In the genomic region with DNA sequence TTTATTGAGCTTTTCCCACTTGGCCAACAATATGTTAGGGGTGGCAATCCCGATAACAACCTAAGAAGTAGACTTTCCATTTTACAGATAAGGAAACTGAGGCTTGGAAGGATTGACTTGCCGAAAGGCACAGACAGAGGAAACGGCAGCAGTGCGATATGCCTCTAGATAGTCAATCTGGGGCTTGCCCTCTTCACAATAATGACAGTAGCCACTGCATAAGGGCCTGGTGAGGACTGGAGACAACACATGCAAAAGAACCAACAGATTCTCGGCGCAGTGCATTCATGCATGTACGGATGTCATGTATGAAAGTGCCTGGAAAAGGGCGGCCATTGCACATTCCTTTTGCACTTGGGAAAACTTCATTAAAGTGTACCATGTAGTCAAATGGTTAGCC, we compare ENCODE assay signal across 17 cellular contexts.
DNase-seq lines count a peak whose midpoint lies in the region; ATAC-seq and TF ChIP-seq lines count a peak whose summit lies in the region.
"Had no signal": no experiment of that assay in that cellular context is flagged by ENCODE, and none has a peak within 500 bp of the region (broad histone marks: within the 10 kb centered on the region; RNA-seq: fewer than 3 reads in every experiment).

No MANE protein-coding gene starts in this region.

- TF ChIP-seq CTCF in CD4-positive, alpha-beta T cell (IDR thresholded peaks at IDR 0.05), result no peak
- TF ChIP-seq CTCF in lower lobe of right lung (IDR thresholded peaks at IDR 0.05) (no peak), tibial artery (IDR thresholded peaks at IDR 0.05) (no peak), colonic mucosa (IDR thresholded peaks at IDR 0.05) (no peak), GM10266 (IDR thresholded peaks at IDR 0.05; ENCODE audit: control insufficient read depth, insufficient read depth, low read depth, missing control alignments) (no peak)

- CTCF ChIA-PET in CD4-positive, alpha-beta T cell (lab: Charles Lee), result no interaction called here
- CTCF ChIA-PET in CD4-positive, alpha-beta memory T cell (lab: Charles Lee; ENCODE audit: partially characterized antibody), result interaction anchor here (0.5 to 5.8 kb wide), 2 partner anchors 108 to 952 kb away, joined by 3 to 40 read pairs; a partner anchor contains a TSS

- H3K4me3 Mint-ChIP-seq in CD4-positive, alpha-beta T cell, result peak overlapping the region; percentile 72
- H3K4me3 Mint-ChIP-seq in CD4-positive, alpha-beta memory T cell, result peak overlapping the region; percentile 80 to 96 (median 88)
- H3K4me3 Mint-ChIP-seq in activated T-helper 2 cell treated with anti-CD3 and anti-CD28 coated beads, Interferon-gamma antibody, Interleukin-2, Interleukin-4, amounts not matched to agents 10 μg/mL and 5 μg/mL and 100 μg/mL, durations not matched to agents 14 hours and 24 hours and 36 hours (ENCODE audit: low read depth), result peak overlapping the region; percentile 89
- H3K4me3 Mint-ChIP-seq: naive B cell had no signal

- peaks cover 52% of the 10 kb centered on the region for H3K4me1 ChIP-seq in CD4-positive, alpha-beta memory T cell (ENCODE audit: insufficient read depth, low read length)
- peaks cover 4% of the 10 kb centered on the region for H3K4me1 ChIP-seq in lower lobe of right lung
- no peaks in the 10 kb centered on the region for H3K4me1 ChIP-seq in tibial artery
- no peaks in the 10 kb centered on the region for H3K4me1 ChIP-seq in colonic mucosa

- POLR2A ChIA-PET in CD4-positive, alpha-beta T cell (lab: Charles Lee), result interaction anchor here (0.6 kb wide), 1 partner anchor 11 kb away, joined by 3 read pairs; no protein-coding TSS in a partner anchor
- POLR2A ChIA-PET in CD4-positive, alpha-beta memory T cell (lab: Charles Lee; ENCODE audit: partially characterized antibody), result interaction anchor here (0.8 to 5.1 kb wide), 6 partner anchors 9 to 956 kb away, joined by 3 to 101 read pairs (median 4); a partner anchor contains a TSS

- no peak for DNase-seq in CD4-positive, alpha-beta T cell
- DNase-seq in CD4-positive, alpha-beta memory T cell, result no peak
- no peak for DNase-seq in activated T-helper 2 cell treated with anti-CD3 and anti-CD28 coated beads, Interferon-gamma antibody, Interleukin-2, Interleukin-4, amounts not matched to agents 10 μg/mL and 5 μg/mL and 100 μg/mL, durations not matched to agents 14 hours and 24 hours and 36 hours (ENCODE audit: low spot score)
- no peak for DNase-seq in lower lobe of right lung
- no peak for DNase-seq in tibial artery
- DNase-seq in colonic mucosa, result no peak
- no peak for DNase-seq in GM10266 (ENCODE audit: extremely low spot score)
- DNase-seq: brain microvascular endothelial cell, DMS153, esophagus squamous epithelium, naive B cell, NCI-H1092, NCI-H1930, NCI-H526 treated with DMSO at 0.1 percent for 48 hours, retina had no signal

- H3K9me3 Mint-ChIP-seq in CD4-positive, alpha-beta T cell, result no peaks in the 10 kb centered on the region
- H3K9me3 Mint-ChIP-seq in CD4-positive, alpha-beta memory T cell, result no peaks in the 10 kb centered on the region
- peaks cover 7% of the 10 kb centered on the region for H3K9me3 Mint-ChIP-seq in activated T-helper 2 cell treated with anti-CD3 and anti-CD28 coated beads, Interferon-gamma antibody, Interleukin-2, Interleukin-4, amounts not matched to agents 10 μg/mL and 5 μg/mL and 100 μg/mL, durations not matched to agents 14 hours and 24 hours and 36 hours
- H3K9me3 Mint-ChIP-seq: naive B cell had no signal

- no peaks in the 10 kb centered on the region for H3K9me3 ChIP-seq in CD4-positive, alpha-beta T cell (ENCODE audit: control insufficient read depth, low read length)
- no peaks in the 10 kb centered on the region for H3K9me3 ChIP-seq in CD4-positive, alpha-beta memory T cell (ENCODE audit: control insufficient read depth in 1 of 2, low read length in 2 of 2)
- H3K9me3 ChIP-seq in lower lobe of right lung, result no peaks in the 10 kb centered on the region
- H3K9me3 ChIP-seq in tibial artery, result no peaks in the 10 kb centered on the region
- H3K9me3 ChIP-seq in colonic mucosa, result no peaks in the 10 kb centered on the region
- H3K9me3 ChIP-seq: esophagus squamous epithelium had no signal

- intact Hi-C loops in CD4-positive, alpha-beta T cell (cut with DNase I, micrococcal nuclease), result loop anchor here in 1 of 2 experiments (10.0 kb wide), 1 partner anchor 956 kb away; a partner anchor contains a TSS
- intact Hi-C loops in CD4-positive, alpha-beta memory T cell (cut with micrococcal nuclease), result loop anchor here (5.0 kb wide), 3 partner anchors 526 to 814 kb away; no protein-coding TSS in a partner anchor
- intact Hi-C loops in activated T-helper 2 cell treated with anti-CD3 and anti-CD28 coated beads, Interferon-gamma antibody, Interleukin-2, Interleukin-4, amounts not matched to agents 10 μg/mL and 5 μg/mL and 100 μg/mL, durations not matched to agents 14 hours and 24 hours and 36 hours (cut with micrococcal nuclease), result loop anchor here (5.0 to 10.0 kb wide), 7 partner anchors 36 to 956 kb away; a partner anchor contains a TSS
- intact Hi-C loops in lower lobe of right lung (cut with DNase I) (no loop called here), tibial artery (cut with DNase I; ENCODE audit: low total_unique reads) (no loop called here), colonic mucosa (cut with DNase I) (no loop called here)

- no peaks in the 10 kb centered on the region for H3K27me3 ChIP-seq in CD4-positive, alpha-beta T cell (ENCODE audit: control insufficient read depth, insufficient read depth, low read length)
- H3K27me3 ChIP-seq in CD4-positive, alpha-beta memory T cell (ENCODE audit: insufficient read depth, low read length), result no peaks in the 10 kb centered on the region
- H3K27me3 ChIP-seq in lower lobe of right lung (ENCODE audit: low read depth) (no peaks in the 10 kb centered on the region), tibial artery (no peaks in the 10 kb centered on the region), colonic mucosa (no peaks in the 10 kb centered on the region)
- H3K27me3 ChIP-seq: brain microvascular endothelial cell, hepatocyte had no signal

- peak overlapping the region in 1 of 2 donors; percentile 33 for H3K4me3 ChIP-seq in CD4-positive, alpha-beta memory T cell (ENCODE audit: low read length in 2 of 2)
- peak overlapping the region; percentile 20 for H3K4me3 ChIP-seq in lower lobe of right lung
- no peak overlapping the region for H3K4me3 ChIP-seq in tibial artery
- no peak overlapping the region for H3K4me3 ChIP-seq in colonic mucosa
- H3K4me3 ChIP-seq: hepatocyte, smooth muscle cell had no signal

- no peaks in the 10 kb centered on the region for H3K36me3 ChIP-seq in CD4-positive, alpha-beta memory T cell (ENCODE audit: insufficient read depth, low read length)
- H3K36me3 ChIP-seq in lower lobe of right lung (no peaks in the 10 kb centered on the region), tibial artery (no peaks in the 10 kb centered on the region), colonic mucosa (no peaks in the 10 kb centered on the region)
- H3K36me3 ChIP-seq: brain microvascular endothelial cell, esophagus squamous epithelium had no signal

- no peak for ATAC-seq in CD4-positive, alpha-beta T cell (ENCODE audit: poor library complexity)
- ATAC-seq in lower lobe of right lung, result no peak

- peaks cover 38% of the 10 kb centered on the region for H3K4me1 Mint-ChIP-seq in CD4-positive, alpha-beta T cell (ENCODE audit: low read depth)
- H3K4me1 Mint-ChIP-seq in CD4-positive, alpha-beta memory T cell, result peaks cover 43 to 84% (median 64%) of the 10 kb centered on the region in 4 donors
- H3K4me1 Mint-ChIP-seq in activated T-helper 2 cell treated with anti-CD3 and anti-CD28 coated beads, Interferon-gamma antibody, Interleukin-2, Interleukin-4, amounts not matched to agents 10 μg/mL and 5 μg/mL and 100 μg/mL, durations not matched to agents 14 hours and 24 hours and 36 hours (ENCODE audit: low read depth), result peaks cover 68% of the 10 kb centered on the region
- H3K4me1 Mint-ChIP-seq: naive B cell had no signal

- H3K27ac Mint-ChIP-seq in CD4-positive, alpha-beta T cell, result peak overlapping the region; percentile 83
- H3K27ac Mint-ChIP-seq in CD4-positive, alpha-beta memory T cell, result peak overlapping the region; percentile 68 to 97 (median 86)
- peak overlapping the region; percentile 90 for H3K27ac Mint-ChIP-seq in activated T-helper 2 cell treated with anti-CD3 and anti-CD28 coated beads, Interferon-gamma antibody, Interleukin-2, Interleukin-4, amounts not matched to agents 10 μg/mL and 5 μg/mL and 100 μg/mL, durations not matched to agents 14 hours and 24 hours and 36 hours

- H3K27ac ChIP-seq in CD4-positive, alpha-beta T cell (ENCODE audit: low read depth, low read length), result no peak overlapping the region
- H3K27ac ChIP-seq in CD4-positive, alpha-beta memory T cell (ENCODE audit: low read depth, low read length), result peak overlapping the region; percentile 42
- no peak overlapping the region for H3K27ac ChIP-seq in lower lobe of right lung
- H3K27ac ChIP-seq in tibial artery, result no peak overlapping the region
- H3K27ac ChIP-seq in colonic mucosa, result no peak overlapping the region
- H3K27ac ChIP-seq: brain microvascular endothelial cell, hepatocyte had no signal

- H3K9ac ChIP-seq in colonic mucosa (ENCODE audit: low read depth in 2 of 2, low read length in 2 of 2), result no peak overlapping the region

- no peaks in the 10 kb centered on the region for H3K27me3 Mint-ChIP-seq in CD4-positive, alpha-beta T cell
- no peaks in the 10 kb centered on the region for H3K27me3 Mint-ChIP-seq in CD4-positive, alpha-beta memory T cell
- no peaks in the 10 kb centered on the region for H3K27me3 Mint-ChIP-seq in activated T-helper 2 cell treated with anti-CD3 and anti-CD28 coated beads, Interferon-gamma antibody, Interleukin-2, Interleukin-4, amounts not matched to agents 10 μg/mL and 5 μg/mL and 100 μg/mL, durations not matched to agents 14 hours and 24 hours and 36 hours (ENCODE audit: low read depth)

- no peaks in the 10 kb centered on the region for H3K36me3 Mint-ChIP-seq in CD4-positive, alpha-beta T cell (ENCODE audit: low read depth)
- H3K36me3 Mint-ChIP-seq in CD4-positive, alpha-beta memory T cell, result peaks cover 0 to 9% of the 10 kb centered on the region in 2 donors
- peaks cover 76% of the 10 kb centered on the region for H3K36me3 Mint-ChIP-seq in activated T-helper 2 cell treated with anti-CD3 and anti-CD28 coated beads, Interferon-gamma antibody, Interleukin-2, Interleukin-4, amounts not matched to agents 10 μg/mL and 5 μg/mL and 100 μg/mL, durations not matched to agents 14 hours and 24 hours and 36 hours (ENCODE audit: low read depth)
- H3K36me3 Mint-ChIP-seq: naive B cell had no signal

Comparison
In these comparisons a context has a peak if more than half of its experiments do, and no peak if none do; other contexts are left out.
1. intact Hi-C loops: an anchor here in CD4-positive, alpha-beta memory T cell (5.0 kb wide) and activated T-helper 2 cell treated with anti-CD3 and anti-CD28 coated beads, Interferon-gamma antibody, Interleukin-2, Interleukin-4, amounts not matched to agents 10 μg/mL and 5 μg/mL and 100 μg/mL, durations not matched to agents 14 hours and 24 hours and 36 hours (5.0 to 10.0 kb wide); none called in lower lobe of right lung, tibial artery and colonic mucosa.